8 cellular contexts compared by ENCODE assay signal in the genomic region with DNA sequence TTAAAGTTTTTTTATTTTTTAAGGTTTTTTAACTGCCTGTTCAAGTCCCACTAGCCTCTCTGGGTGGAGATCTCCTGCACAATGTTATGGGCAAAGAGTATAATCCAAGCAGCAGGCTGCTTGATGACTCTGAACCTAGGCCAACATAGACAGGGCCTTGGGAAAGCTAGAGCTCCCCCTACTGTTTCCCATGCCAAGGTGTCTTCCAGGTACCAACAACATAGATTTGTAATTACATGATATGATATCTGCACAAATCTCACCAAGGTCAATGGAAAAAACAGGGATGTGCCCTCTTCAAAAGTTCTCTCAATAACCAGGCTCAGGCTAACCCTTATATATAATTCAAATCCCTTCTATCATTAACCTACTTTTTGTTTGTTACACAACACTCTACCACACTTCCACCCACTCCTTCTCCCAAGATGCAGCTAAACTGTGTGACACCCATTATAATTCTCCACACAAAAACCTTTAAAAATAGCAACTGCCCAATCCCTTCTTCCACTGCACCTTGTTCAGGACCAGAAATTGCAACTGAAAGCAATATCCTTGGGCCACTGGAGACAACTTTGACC. TPM values are rescaled to one million over a fixed set of nuclear protein-coding genes. Genes with fewer than 3 reads are reported as not detected.
DNase-seq lines count a peak whose midpoint lies in the region; ATAC-seq and TF ChIP-seq lines count a peak whose summit lies in the region.

No MANE protein-coding gene starts in this region.

- H3K27ac Mint-ChIP-seq in stimulated activated naive B cell treated with anti-CD40 and anti-IgM and Interleukin-4, amounts not matched to agents 10 μg/mL and 1 μg/mL and 100 μg/mL, for 72 hours = no peak overlapping the region

- no peaks in the 10 kb centered on the region for H3K27me3 ChIP-seq in MG63

- H3K4me3 ChIP-seq in MG63 (no peak overlapping the region), coronary artery (no peak overlapping the region)

- H3K36me3 ChIP-seq in MG63 = peaks cover under 1% of the 10 kb centered on the region

- no peaks in the 10 kb centered on the region for H3K9me3 ChIP-seq in MG63

- H3K4me3 Mint-ChIP-seq in stimulated activated naive B cell treated with anti-CD40 and anti-IgM and Interleukin-4, amounts not matched to agents 10 μg/mL and 1 μg/mL and 100 μg/mL, for 72 hours = no peak overlapping the region

- peaks cover 22 to 37% of the 10 kb centered on the region in 2 donors for H3K36me3 Mint-ChIP-seq in stimulated activated naive B cell treated with anti-CD40 and anti-IgM and Interleukin-4, amounts not matched to agents 10 μg/mL and 1 μg/mL and 100 μg/mL, for 72 hours

- DNase-seq in activated CD4-positive, CD25-positive, alpha-beta regulatory T cell treated with anti-CD3 and anti-CD28 coated beads, Interleukin-2, amount 50 U/mL, for 16 hours (ENCODE audit: low read depth, low spot score) = peak; percentile 7
- no peak for DNase-seq in activated CD4-positive, CD25-positive, alpha-beta regulatory T cell treated with anti-CD3 and anti-CD28 coated beads, Interleukin-2, amount 50 U/mL, for 72 hours
- peak; percentile 13 for DNase-seq in MG63
- peak; percentile 9 for DNase-seq in T-helper 9 cell
- no peak for DNase-seq in coronary artery (ENCODE audit: low spot score)
- peak; percentile 73 to 79 for DNase-seq in lung microvascular endothelial cell (ENCODE audit: low read depth in 2 of 2)
- DNase-seq in stimulated activated naive B cell treated with anti-CD40 and anti-IgM and Interleukin-4, amounts not matched to agents 10 μg/mL and 1 μg/mL and 100 μg/mL, for 72 hours = no peak
- DNase-seq in NCI-H187 treated with DMSO at 0.1 percent for 48 hours (lab: John Stamatoyannopoulos, UW) = no peak

- peak; percentile 87 to 90 for ATAC-seq in stimulated activated naive B cell treated with anti-CD40 and anti-IgM and Interleukin-4, amounts not matched to agents 10 μg/mL and 1 μg/mL and 100 μg/mL, for 72 hours (replicated peaks)

- H3K27me3 Mint-ChIP-seq in stimulated activated naive B cell treated with anti-CD40 and anti-IgM and Interleukin-4, amounts not matched to agents 10 μg/mL and 1 μg/mL and 100 μg/mL, for 72 hours = no peaks in the 10 kb centered on the region

- peak; percentile 34 for TF ChIP-seq CTCF in coronary artery (IDR thresholded peaks at IDR 0.05)

- peaks cover 0 to 4% of the 10 kb centered on the region in 2 donors for H3K4me1 Mint-ChIP-seq in stimulated activated naive B cell treated with anti-CD40 and anti-IgM and Interleukin-4, amounts not matched to agents 10 μg/mL and 1 μg/mL and 100 μg/mL, for 72 hours

- no peak overlapping the region for H3K27ac ChIP-seq in coronary artery

- H3K9me3 Mint-ChIP-seq in stimulated activated naive B cell treated with anti-CD40 and anti-IgM and Interleukin-4, amounts not matched to agents 10 μg/mL and 1 μg/mL and 100 μg/mL, for 72 hours = no peaks in the 10 kb centered on the region

RNA-seq across cellular contexts. Expression of gene RBM15B, which starts 43.8 kb away (rescaled TPM):
- total RNA-seq in MG63 (2014; rRNA removed; shearing (Covaris generic); ENCODE audit: low replicate concordance) = 24.6 and 25.2 TPM in 2 replicates
- total RNA-seq in lung microvascular endothelial cell = 24.2 and 30.8 TPM in 2 replicates

RNA-seq across cellular contexts. Expression of gene MANF, which starts 49.7 kb away (rescaled TPM):
- total RNA-seq in MG63 (2014; rRNA removed; shearing (Covaris generic); ENCODE audit: low replicate concordance) = 94.0 and 129 TPM in 2 replicates
- total RNA-seq in lung microvascular endothelial cell = 65.2 and 127 TPM in 2 replicates

Comparison
In these comparisons a context has a peak if more than half of its experiments do, and no peak if none do; other contexts are left out.
1. DNase-seq: peak in activated CD4-positive, CD25-positive, alpha-beta regulatory T cell treated with anti-CD3 and anti-CD28 coated beads, Interleukin-2, amount 50 U/mL, for 16 hours (single experiment), MG63 (single experiment), T-helper 9 cell (single experiment) and lung microvascular endothelial cell (2 of 2); none in activated CD4-positive, CD25-positive, alpha-beta regulatory T cell treated with anti-CD3 and anti-CD28 coated beads, Interleukin-2, amount 50 U/mL, for 72 hours (single experiment), coronary artery (single experiment), stimulated activated naive B cell treated with anti-CD40 and anti-IgM and Interleukin-4, amounts not matched to agents 10 μg/mL and 1 μg/mL and 100 μg/mL, for 72 hours (single experiment) and NCI-H187 treated with DMSO at 0.1 percent for 48 hours (single experiment).